ENCODE assay signal across 8 cellular contexts in genomic region chr12:10331642-10332239, GRCh38. TPM values are rescaled to one million over a fixed set of nuclear protein-coding genes. Genes with fewer than 3 reads are reported as not detected.
DNase-seq lines count a peak whose midpoint lies in the region; ATAC-seq and TF ChIP-seq lines count a peak whose summit lies in the region.

No MANE protein-coding gene starts in this region.

- WGBS in stomach, 5 donors = 35 to 43% (median 42%) methylated on average over 2 of the region's 2 CpGs

- no peak for ATAC-seq in GM18870 (IDR thresholded peaks at IDR 0.05; ENCODE audit: unreplicated experiment)
- no peak for ATAC-seq in HG02870 (IDR thresholded peaks at IDR 0.05; ENCODE audit: unreplicated experiment)

- TF ChIP-seq CTCF in GM12874 (IDR thresholded peaks at IDR 0.05; ENCODE audit: insufficient read depth, low read depth, low read length) (peak; percentile 38; the same call in 1 of the 2 replicates), stomach (IDR thresholded peaks at IDR 0.05) (peak in 5 of 7 experiments; percentile 32 to 77 (median 48))

- intact Hi-C loops in stomach (cut with DNase I; ENCODE audit: low total_unique reads) = no loop called here

- peaks cover 0 to 8% (median 0%) of the 10 kb centered on the region in 4 donors for H3K9me3 ChIP-seq in stomach

- H3K36me3 ChIP-seq in stomach = no peaks in the 10 kb centered on the region

- H3K4me3 ChIP-seq in stomach = no peak overlapping the region

- no peaks in the 10 kb centered on the region for H3K27me3 ChIP-seq in stomach

- no peaks in the 10 kb centered on the region for H3K4me1 ChIP-seq in stomach

- DNase-seq in ACHN (peak; percentile 78), NCI-H2196 (lab: John Stamatoyannopoulos, UW; ENCODE audit: unreplicated experiment) (peak; percentile 21), astrocyte of the hippocampus (ENCODE audit: low read depth, low spot score) (peak; percentile 62), iPS DF 19.7 (ENCODE audit: low read depth, low spot score) (peak; percentile 12), stomach (no peak)

- H3K27ac ChIP-seq in stomach = no peak overlapping the region

- TF ChIP-seq EP300 in stomach (IDR thresholded peaks at IDR 0.05) = no peak

- in situ Hi-C loops in ACHN (cut with HindIII; ENCODE audit: low pct_ligation_motif_present, low pct_unique_long_range_greater_than_20kb, low sequenced_read_pairs) = no loop called here

- no peak for TF ChIP-seq POLR2A in stomach (IDR thresholded peaks at IDR 0.05)

RNA-seq across cellular contexts. Expression of gene KLRD1, which starts 24.1 kb away (rescaled TPM):
- total RNA-seq in stomach = 10 to 100 TPM in 1 of 5 donors, 1 to 10 TPM in 1, under 1 TPM in 2, not detected in 1; under 0.01 to 15.4 (median 1.4) TPM
- polyA plus RNA-seq in stomach = 1 to 10 TPM in 1 of 3 donors, under 1 TPM in 2; 0.48 to 1.5 (median 0.50) TPM

RNA-seq across cellular contexts. Expression of gene KLRK1, which starts 58.1 kb away (rescaled TPM):
- total RNA-seq in stomach = 10 to 100 TPM in 2 of 5 donors, 1 to 10 TPM in 1, not detected in 2; 2.0 to 17.4 (median 12.9) TPM
- 1 to 10 TPM in 2 of 3 donors, under 1 TPM in 1; 0.50 to 2.4 (median 2.0) TPM for polyA plus RNA-seq in stomach
